Comparison of ENCODE assay signal across 39 cellular contexts in the genomic region with DNA sequence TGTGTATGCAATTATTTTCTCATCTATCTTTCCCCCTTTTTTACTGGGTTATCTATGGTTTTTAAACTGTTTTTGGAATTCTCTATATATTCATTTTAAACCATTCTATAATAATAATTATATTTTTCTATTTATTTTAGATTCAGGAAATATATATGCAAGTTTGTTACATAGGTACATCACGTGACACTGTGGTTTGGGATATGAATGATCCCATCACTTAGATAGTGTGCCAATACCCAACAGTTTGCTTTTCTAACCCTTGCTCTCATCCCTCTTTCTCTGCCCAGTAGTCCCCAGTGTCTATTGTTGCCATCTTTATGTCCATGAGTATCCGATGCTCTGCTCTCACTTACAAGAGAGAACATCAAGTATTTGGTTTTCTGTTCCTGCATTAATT.
"Had no signal": no experiment of that assay in that cellular context is flagged by ENCODE, and none has a peak within 500 bp of the region (broad histone marks: within the 10 kb centered on the region; RNA-seq: fewer than 3 reads in every experiment).

No MANE protein-coding gene starts in this region.

- H3K4me1 ChIP-seq: adrenal gland, ascending aorta, body of pancreas, breast epithelium had no signal

- DNase-seq: activated effector memory CD4-positive, alpha-beta T cell treated with anti-CD3 and anti-CD28 coated beads, Interleukin-2, amount 50 U/mL, for 16 hours; activated effector memory CD4-positive, alpha-beta T cell treated with Interleukin-2 at 50 U/mL for 16 hours; activated gamma-delta T cell; activated gamma-delta T cell treated with Interleukin-2 at 50 U/mL for 16 hours; activated naive CD4-positive, alpha-beta T cell; activated naive CD4-positive, alpha-beta T cell treated with anti-CD3 and anti-CD28 coated beads for 36 hours; activated naive CD4-positive, alpha-beta T cell treated with anti-CD3 and anti-CD28 coated beads, Interleukin-2, amount 10 ng/mL, durations not matched to agents 7 days and 5 days; activated naive CD4-positive, alpha-beta T cell treated with anti-CD3 and anti-CD28 coated beads, Interleukin-2, amount 50 U/mL, for 16 hours; activated naive CD4-positive, alpha-beta T cell treated with Interleukin-2 at 50 U/mL for 16 hours; activated naive CD8-positive, alpha-beta T cell treated with anti-CD3 and anti-CD28 coated beads for 36 hours; activated naive CD8-positive, alpha-beta T cell treated with anti-CD3 and anti-CD28 coated beads, Interleukin-2, amount 10 ng/mL, durations not matched to agents 7 days and 5 days; activated naive CD8-positive, alpha-beta T cell treated with anti-CD3 and anti-CD28 coated beads, Interleukin-2, amount 50 U/mL, for 24 hours; activated T-cell treated with anti-CD3 and anti-CD28 coated beads, Interleukin-2, amount 50 U/mL, for 1 hour; activated T-cell treated with anti-CD3 and anti-CD28 coated beads, Interleukin-2, amount 50 U/mL, for 4 hours; activated T-cell treated with anti-CD3 and anti-CD28 coated beads, Interleukin-2, amount 50 U/mL, for 48 hours; activated T-cell treated with anti-CD3 and anti-CD28 coated beads, Interleukin-2, amount 50 U/mL, for 72 hours; adrenal gland; amniotic stem cell; amygdala; anterior cingulate cortex; aorta; body of pancreas; brain microvascular endothelial cell; caudate nucleus; central memory CD4-positive, alpha-beta T cell; cerebellar nuclear complex had no signal

- H3K36me3 Mint-ChIP-seq: activated naive CD4-positive, alpha-beta T cell treated with anti-CD3 and anti-CD28 coated beads, Interleukin-2, amount 10 ng/mL, durations not matched to agents 7 days and 5 days; activated naive CD4-positive, alpha-beta T cell treated with anti-CD3 and anti-CD28 coated beads, Interleukin-2, amount 50 U/mL, for 24 hours; activated naive CD4-positive, alpha-beta T cell treated with anti-CD3 and anti-CD28 coated beads, Interleukin-2, amount 50 U/mL, for 72 hours; activated naive CD8-positive, alpha-beta T cell; activated naive CD8-positive, alpha-beta T cell treated with anti-CD3 and anti-CD28 coated beads for 36 hours; activated naive CD8-positive, alpha-beta T cell treated with anti-CD3 and anti-CD28 coated beads, Interleukin-2, amount 10 ng/mL, durations not matched to agents 7 days and 5 days; brain had no signal

- H3K27me3 ChIP-seq: adrenal gland, ascending aorta, body of pancreas, brain microvascular endothelial cell, breast epithelium, cardiac muscle cell had no signal

- FAIRE-seq: astrocyte, bronchial epithelial cell had no signal

- H3K9me3 ChIP-seq: adrenal gland, ascending aorta, body of pancreas had no signal

- H3K4me1 Mint-ChIP-seq: activated naive CD4-positive, alpha-beta T cell treated with anti-CD3 and anti-CD28 coated beads, Interleukin-2, amount 10 ng/mL, durations not matched to agents 7 days and 5 days; activated naive CD4-positive, alpha-beta T cell treated with anti-CD3 and anti-CD28 coated beads, Interleukin-2, amount 50 U/mL, for 24 hours; activated naive CD8-positive, alpha-beta T cell treated with anti-CD3 and anti-CD28 coated beads for 36 hours; activated naive CD8-positive, alpha-beta T cell treated with anti-CD3 and anti-CD28 coated beads, Interleukin-2, amount 10 ng/mL, durations not matched to agents 7 days and 5 days; activated naive CD8-positive, alpha-beta T cell treated with anti-CD3 and anti-CD28 coated beads, Interleukin-2, amount 50 U/mL, for 24 hours; activated T-helper 17 cell treated with anti-CD3 and anti-CD28 coated beads, Interleukin-2, amount 50 U/mL, for 72 hours; brain; central memory CD8-positive, alpha-beta T cell had no signal

- ATAC-seq: activated naive CD4-positive, alpha-beta T cell treated with anti-CD3 and anti-CD28 coated beads, Interleukin-2, amount 50 U/mL, for 72 hours; activated naive CD8-positive, alpha-beta T cell treated with anti-CD3 and anti-CD28 coated beads, Interleukin-2, amount 50 U/mL, for 24 hours; activated T-cell treated with anti-CD3 and anti-CD28 coated beads, Interleukin-2, amount 50 U/mL, for 4 hours; activated T-cell treated with anti-CD3 and anti-CD28 coated beads, Interleukin-2, amount 50 U/mL, for 72 hours; activated T-helper 17 cell treated with anti-CD3 and anti-CD28 coated beads, Interleukin-2, amount 50 U/mL, for 72 hours; body of pancreas had no signal

- H3K27ac ChIP-seq: adrenal gland, ascending aorta, body of pancreas, brain microvascular endothelial cell, breast epithelium, cardiac muscle cell had no signal

- H3K9me3 Mint-ChIP-seq: activated naive CD4-positive, alpha-beta T cell treated with anti-CD3 and anti-CD28 coated beads, Interleukin-2, amount 50 U/mL, for 24 hours; activated naive CD8-positive, alpha-beta T cell treated with anti-CD3 and anti-CD28 coated beads for 36 hours; activated T-helper 1 cell treated with anti-CD3 and anti-CD28 coated beads, Interleukin-12 subunit alpha, Interleukin-12 subunit beta, Interleukin-2, Interleukin-4 antibody, amounts not matched to agents 30 ng/mL and 10 ng/mL and 1 ng/mL, durations not matched to agents 14 hours and 24 hours and 36 hours; brain had no signal

- H3K27ac Mint-ChIP-seq: activated naive CD4-positive, alpha-beta T cell treated with anti-CD3 and anti-CD28 coated beads for 36 hours; activated naive CD4-positive, alpha-beta T cell treated with anti-CD3 and anti-CD28 coated beads, Interleukin-2, amount 10 ng/mL, durations not matched to agents 7 days and 5 days; activated naive CD4-positive, alpha-beta T cell treated with anti-CD3 and anti-CD28 coated beads, Interleukin-2, amount 50 U/mL, for 24 hours; activated naive CD4-positive, alpha-beta T cell treated with anti-CD3 and anti-CD28 coated beads, Interleukin-2, amount 50 U/mL, for 72 hours; activated naive CD8-positive, alpha-beta T cell; activated naive CD8-positive, alpha-beta T cell treated with anti-CD3 and anti-CD28 coated beads for 36 hours; activated naive CD8-positive, alpha-beta T cell treated with anti-CD3 and anti-CD28 coated beads, Interleukin-2, amount 10 ng/mL, durations not matched to agents 7 days and 5 days; activated naive CD8-positive, alpha-beta T cell treated with anti-CD3 and anti-CD28 coated beads, Interleukin-2, amount 50 U/mL, for 24 hours; activated T-cell treated with anti-CD3 and anti-CD28 coated beads, Interleukin-2, amount 50 U/mL, for 72 hours; activated T-helper 1 cell treated with anti-CD3 and anti-CD28 coated beads, Interleukin-12 subunit alpha, Interleukin-12 subunit beta, Interleukin-2, Interleukin-4 antibody, amounts not matched to agents 30 ng/mL and 10 ng/mL and 1 ng/mL, durations not matched to agents 14 hours and 24 hours and 36 hours; activated T-helper 17 cell treated with anti-CD3 and anti-CD28 coated beads, Interleukin-2, amount 50 U/mL, for 72 hours; activated T-helper 2 cell treated with anti-CD3 and anti-CD28 coated beads, Interferon-gamma antibody, Interleukin-2, Interleukin-4, amounts not matched to agents 10 μg/mL and 5 μg/mL and 100 μg/mL, durations not matched to agents 14 hours and 24 hours and 36 hours; brain had no signal

- H3K4me3 Mint-ChIP-seq: activated naive CD4-positive, alpha-beta T cell treated with anti-CD3 and anti-CD28 coated beads for 36 hours; activated naive CD4-positive, alpha-beta T cell treated with anti-CD3 and anti-CD28 coated beads, Interleukin-2, amount 10 ng/mL, durations not matched to agents 7 days and 5 days; activated naive CD4-positive, alpha-beta T cell treated with anti-CD3 and anti-CD28 coated beads, Interleukin-2, amount 50 U/mL, for 24 hours; activated naive CD8-positive, alpha-beta T cell; activated naive CD8-positive, alpha-beta T cell treated with anti-CD3 and anti-CD28 coated beads for 36 hours; activated naive CD8-positive, alpha-beta T cell treated with anti-CD3 and anti-CD28 coated beads, Interleukin-2, amount 10 ng/mL, durations not matched to agents 7 days and 5 days; activated naive CD8-positive, alpha-beta T cell treated with anti-CD3 and anti-CD28 coated beads, Interleukin-2, amount 50 U/mL, for 24 hours; activated T-cell treated with anti-CD3 and anti-CD28 coated beads, Interleukin-2, amount 50 U/mL, for 4 hours; activated T-cell treated with anti-CD3 and anti-CD28 coated beads, Interleukin-2, amount 50 U/mL, for 72 hours; activated T-helper 1 cell treated with anti-CD3 and anti-CD28 coated beads, Interleukin-12 subunit alpha, Interleukin-12 subunit beta, Interleukin-2, Interleukin-4 antibody, amounts not matched to agents 30 ng/mL and 10 ng/mL and 1 ng/mL, durations not matched to agents 14 hours and 24 hours and 36 hours; activated T-helper 17 cell treated with anti-CD3 and anti-CD28 coated beads, Interleukin-2, amount 50 U/mL, for 72 hours; brain; central memory CD8-positive, alpha-beta T cell had no signal

- H3K36me3 ChIP-seq: adrenal gland, ascending aorta, brain microvascular endothelial cell, breast epithelium, cardiac muscle cell had no signal

- H3K27me3 Mint-ChIP-seq: activated naive CD4-positive, alpha-beta T cell treated with anti-CD3 and anti-CD28 coated beads, Interleukin-2, amount 10 ng/mL, durations not matched to agents 7 days and 5 days; activated naive CD4-positive, alpha-beta T cell treated with anti-CD3 and anti-CD28 coated beads, Interleukin-2, amount 50 U/mL, for 24 hours; activated naive CD8-positive, alpha-beta T cell; activated naive CD8-positive, alpha-beta T cell treated with anti-CD3 and anti-CD28 coated beads for 36 hours; activated naive CD8-positive, alpha-beta T cell treated with anti-CD3 and anti-CD28 coated beads, Interleukin-2, amount 10 ng/mL, durations not matched to agents 7 days and 5 days; activated naive CD8-positive, alpha-beta T cell treated with anti-CD3 and anti-CD28 coated beads, Interleukin-2, amount 50 U/mL, for 24 hours; activated T-helper 17 cell treated with anti-CD3 and anti-CD28 coated beads, Interleukin-2, amount 50 U/mL, for 72 hours; brain; central memory CD8-positive, alpha-beta T cell had no signal

- H3K4me3 ChIP-seq: adrenal gland, ascending aorta, body of pancreas, breast epithelium, cardiac muscle cell had no signal
